Comparison of ENCODE assay signal across 28 cellular contexts in genomic region chr6:73481969-73482368, GRCh38.
"Had no signal": no experiment of that assay in that cellular context is flagged by ENCODE, and none has a peak within 500 bp of the region (broad histone marks: within the 10 kb centered on the region; RNA-seq: fewer than 3 reads in every experiment).

No MANE protein-coding gene starts in this region.

- H3K27ac Mint-ChIP-seq: activated CD4-positive, alpha-beta memory T cell treated with anti-CD3 and anti-CD28 coated beads, Interleukin-2, amount 10 ng/mL, durations not matched to agents 7 days and 5 days; activated naive CD8-positive, alpha-beta T cell treated with anti-CD3 and anti-CD28 coated beads, Interleukin-2, amount 10 ng/mL, durations not matched to agents 7 days and 5 days; activated T-helper 2 cell treated with anti-CD3 and anti-CD28 coated beads, Interferon-gamma antibody, Interleukin-2, Interleukin-4, amounts not matched to agents 10 μg/mL and 5 μg/mL and 100 μg/mL, durations not matched to agents 14 hours and 24 hours and 36 hours; nephron; stimulated activated naive B cell treated with anti-CD40 and anti-IgM and Interleukin-4, amounts not matched to agents 10 μg/mL and 1 μg/mL and 100 μg/mL, for 72 hours; T-helper 17 cell; type B pancreatic cell had no signal

- H3K9me3 ChIP-seq: esophagus muscularis mucosa, heart left ventricle, sigmoid colon, testis, vagina had no signal

- ATAC-seq: heart left ventricle; left cardiac atrium; stimulated activated naive B cell treated with anti-CD40 and anti-IgM and Interleukin-4, amounts not matched to agents 10 μg/mL and 1 μg/mL and 100 μg/mL, for 72 hours; T-helper 17 cell had no signal

- H3K27ac ChIP-seq: coronary artery, esophagus muscularis mucosa, heart left ventricle, sigmoid colon, testis, vagina had no signal

- H3K27me3 Mint-ChIP-seq: activated CD4-positive, alpha-beta memory T cell treated with anti-CD3 and anti-CD28 coated beads, Interleukin-2, amount 10 ng/mL, durations not matched to agents 7 days and 5 days; activated naive CD8-positive, alpha-beta T cell treated with anti-CD3 and anti-CD28 coated beads, Interleukin-2, amount 10 ng/mL, durations not matched to agents 7 days and 5 days; stimulated activated naive B cell treated with anti-CD40 and anti-IgM and Interleukin-4, amounts not matched to agents 10 μg/mL and 1 μg/mL and 100 μg/mL, for 72 hours; T-helper 17 cell; type B pancreatic cell had no signal

- H3K4me1 ChIP-seq: esophagus muscularis mucosa, heart left ventricle, sigmoid colon, testis, vagina had no signal

- DNase-seq: activated CD4-positive, alpha-beta memory T cell treated with anti-CD3 and anti-CD28 coated beads, Interleukin-2, amount 10 ng/mL, durations not matched to agents 7 days and 5 days; activated CD4-positive, alpha-beta T cell treated with anti-CD3 and anti-CD28 coated beads for 48 hours; activated CD4-positive, CD25-positive, alpha-beta regulatory T cell; activated naive CD4-positive, alpha-beta T cell; activated naive CD8-positive, alpha-beta T cell treated with anti-CD3 and anti-CD28 coated beads, Interleukin-2, amount 10 ng/mL, durations not matched to agents 7 days and 5 days; activated T-cell treated with anti-CD3 and anti-CD28 coated beads, Interleukin-2, amount 50 U/mL, for 1 hour; aorta; central memory CD4-positive, alpha-beta T cell; heart left ventricle; islet precursor cell; left cardiac atrium; nucleus accumbens; retina; sigmoid colon; stimulated activated CD4-positive, alpha-beta T cell treated with anti-CD3 and anti-CD28 coated beads, Interleukin-15, amount 100 ng/mL, for 24 hours; stimulated activated CD4-positive, alpha-beta T cell treated with anti-CD3 and anti-CD28 coated beads, Interleukin-2, amount 100 ng/mL, for 48 hours; stimulated activated CD8-positive, alpha-beta memory T cell treated with anti-CD3 and anti-CD28 coated beads, Interleukin-4, amount 100 ng/mL, for 48 hours; stimulated activated naive B cell treated with anti-CD40 and anti-IgM and Interleukin-4, amounts not matched to agents 10 μg/mL and 1 μg/mL and 100 μg/mL, for 72 hours; SW 1271; T-helper 17 cell; testis had no signal

- H3K4me2 ChIP-seq: smooth muscle cell had no signal

- H3K4me1 Mint-ChIP-seq: activated naive CD8-positive, alpha-beta T cell treated with anti-CD3 and anti-CD28 coated beads, Interleukin-2, amount 10 ng/mL, durations not matched to agents 7 days and 5 days; nephron; stimulated activated naive B cell treated with anti-CD40 and anti-IgM and Interleukin-4, amounts not matched to agents 10 μg/mL and 1 μg/mL and 100 μg/mL, for 72 hours had no signal

- H3K27me3 ChIP-seq: esophagus muscularis mucosa, heart left ventricle, sigmoid colon, testis, vagina had no signal

- H3K9me3 Mint-ChIP-seq: activated CD4-positive, alpha-beta memory T cell treated with anti-CD3 and anti-CD28 coated beads, Interleukin-2, amount 10 ng/mL, durations not matched to agents 7 days and 5 days; activated naive CD8-positive, alpha-beta T cell treated with anti-CD3 and anti-CD28 coated beads, Interleukin-2, amount 10 ng/mL, durations not matched to agents 7 days and 5 days; activated T-helper 2 cell treated with anti-CD3 and anti-CD28 coated beads, Interferon-gamma antibody, Interleukin-2, Interleukin-4, amounts not matched to agents 10 μg/mL and 5 μg/mL and 100 μg/mL, durations not matched to agents 14 hours and 24 hours and 36 hours; nephron; stimulated activated naive B cell treated with anti-CD40 and anti-IgM and Interleukin-4, amounts not matched to agents 10 μg/mL and 1 μg/mL and 100 μg/mL, for 72 hours; type B pancreatic cell had no signal

- H3K4me3 ChIP-seq: coronary artery, esophagus muscularis mucosa, heart left ventricle, sigmoid colon, smooth muscle cell, testis, vagina had no signal

- H3K4me3 Mint-ChIP-seq: activated CD4-positive, alpha-beta memory T cell treated with anti-CD3 and anti-CD28 coated beads, Interleukin-2, amount 10 ng/mL, durations not matched to agents 7 days and 5 days; activated naive CD8-positive, alpha-beta T cell treated with anti-CD3 and anti-CD28 coated beads, Interleukin-2, amount 10 ng/mL, durations not matched to agents 7 days and 5 days; nephron; stimulated activated naive B cell treated with anti-CD40 and anti-IgM and Interleukin-4, amounts not matched to agents 10 μg/mL and 1 μg/mL and 100 μg/mL, for 72 hours; T-helper 17 cell; type B pancreatic cell had no signal
